In the genomic region with DNA sequence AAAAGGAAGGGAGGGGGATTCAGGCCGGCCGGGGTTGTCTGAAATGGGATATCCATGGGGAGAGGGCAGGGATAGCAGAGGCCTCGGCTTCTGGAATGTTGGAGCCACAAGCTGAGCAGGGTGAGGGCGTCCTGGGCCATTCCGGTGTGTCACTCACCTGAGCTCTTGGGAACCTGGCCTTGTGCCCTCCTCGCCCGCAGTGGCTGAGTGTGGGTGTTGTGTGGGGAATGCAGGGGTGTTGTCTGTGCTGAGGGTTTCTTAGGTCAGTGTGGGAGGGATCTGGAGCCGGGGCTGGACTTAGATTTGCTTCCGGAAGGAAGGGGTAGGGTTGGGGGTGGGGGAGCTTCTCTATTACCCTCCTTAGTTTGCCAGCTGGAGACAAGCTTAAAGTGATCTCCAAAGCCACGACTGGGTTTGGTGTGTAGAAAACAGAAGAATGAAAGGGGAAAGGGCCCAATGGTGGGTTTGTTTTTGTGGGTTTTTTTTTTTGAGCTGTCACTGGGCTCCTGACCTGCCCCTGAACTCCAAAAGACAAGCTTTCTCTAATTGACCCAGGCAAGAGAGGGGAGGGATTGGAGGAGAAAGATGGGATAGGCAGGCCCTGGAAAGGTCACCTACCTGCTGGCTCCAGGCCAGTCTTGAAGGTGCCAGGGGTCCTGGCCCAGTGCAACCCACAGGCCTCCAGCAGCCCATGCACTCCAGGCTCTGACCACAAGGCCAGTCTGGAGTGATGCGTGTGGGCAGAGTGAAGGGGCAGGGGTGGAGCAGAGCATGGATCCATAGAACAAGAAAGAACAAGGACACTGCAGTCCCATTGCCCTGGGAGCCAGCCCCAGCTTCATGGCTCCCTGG, we compare ENCODE assay signal across 1 cellular context.
TF ChIP-seq lines count a peak whose summit lies in the region.

A gene (minus strand): TSS at position 211 of the 852 bp plus-strand sequence. CDS start 1,120 bp downstream, outside the sequence.

TF ChIP-seq in H1, 55 proteins besides CTCF, POLR2A, EP300 and RAD21:
- TF ChIP-seq, protein P1, sequence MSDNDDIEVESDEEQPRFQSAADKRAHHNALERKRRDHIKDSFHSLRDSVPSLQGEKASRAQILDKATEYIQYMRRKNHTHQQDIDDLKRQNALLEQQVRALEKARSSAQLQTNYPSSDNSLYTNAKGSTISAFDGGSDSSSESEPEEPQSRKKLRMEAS (IDR thresholded peaks at IDR 0.05), result no peak
- TF ChIP-seq POU5F1 (IDR thresholded peaks at IDR 0.05; ENCODE audit: low read depth, low read length), result no peak
- no peak for TF ChIP-seq BCL11A (IDR thresholded peaks at IDR 0.05; ENCODE audit: low read depth in 2 of 2, low read length in 2 of 2)
- TF ChIP-seq SP1 (IDR thresholded peaks at IDR 0.05; ENCODE audit: low read depth, low read length), result no peak
- no peak for TF ChIP-seq GABPA (IDR thresholded peaks at IDR 0.05; ENCODE audit: borderline replicate concordance, insufficient read depth, low read length)
- no peak for TF ChIP-seq SRF (IDR thresholded peaks at IDR 0.05; ENCODE audit: low read depth, low read length)
- TF ChIP-seq YY1 (IDR thresholded peaks at IDR 0.05; ENCODE audit: low read depth, low read length), result no peak
- no peak for TF ChIP-seq HDAC6 (IDR thresholded peaks at IDR 0.05; ENCODE audit: low read depth, low read length)
- TF ChIP-seq POLR2AphosphoS5 (IDR thresholded peaks at IDR 0.05; ENCODE audit: low read depth, low read length), result no peak
TF ChIP-seq in H1: peak in this region for 0.
